In the genomic region with DNA sequence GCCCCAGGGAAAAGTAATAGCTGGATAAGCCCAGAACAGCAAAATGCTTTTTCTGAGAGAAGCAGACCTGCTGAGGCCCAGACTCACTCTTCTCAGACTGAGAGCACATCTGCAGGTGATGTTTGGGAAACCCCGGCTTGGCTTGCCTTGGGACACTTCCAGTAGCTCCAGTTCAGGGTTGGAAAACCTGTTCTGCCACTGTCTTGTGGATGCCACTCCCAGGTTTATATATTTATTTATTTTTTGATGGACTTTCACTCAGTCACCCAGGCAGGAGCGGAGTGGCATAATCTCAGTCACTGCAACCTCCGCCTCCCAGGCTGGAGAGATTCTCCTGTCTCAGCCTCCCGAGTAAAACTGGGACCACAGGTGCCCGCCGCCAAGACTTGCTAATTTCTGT, we compare ENCODE assay signal across 1 cellular context.
TF ChIP-seq lines count a peak whose summit lies in the region.

No MANE protein-coding gene starts in this region.

TF ChIP-seq in HCT116, 20 proteins besides CTCF, POLR2A, EP300 and RAD21 (continued from another document):
- TF ChIP-seq FOSL1 (IDR thresholded peaks at IDR 0.05; ENCODE audit: low read depth) (no peak), EZH2 (IDR thresholded peaks at IDR 0.05) (no peak), ATF3 (IDR thresholded peaks at IDR 0.05) (no peak), ZNF274 (IDR thresholded peaks at IDR 0.05; ENCODE audit: low read depth, low read length) (no peak), SP1 (IDR thresholded peaks at IDR 0.05; ENCODE audit: low read depth) (peak; percentile 56), CBX3 (IDR thresholded peaks at IDR 0.05; ENCODE audit: low read depth) (no peak)
- TF ChIP-seq, protein P1, sequence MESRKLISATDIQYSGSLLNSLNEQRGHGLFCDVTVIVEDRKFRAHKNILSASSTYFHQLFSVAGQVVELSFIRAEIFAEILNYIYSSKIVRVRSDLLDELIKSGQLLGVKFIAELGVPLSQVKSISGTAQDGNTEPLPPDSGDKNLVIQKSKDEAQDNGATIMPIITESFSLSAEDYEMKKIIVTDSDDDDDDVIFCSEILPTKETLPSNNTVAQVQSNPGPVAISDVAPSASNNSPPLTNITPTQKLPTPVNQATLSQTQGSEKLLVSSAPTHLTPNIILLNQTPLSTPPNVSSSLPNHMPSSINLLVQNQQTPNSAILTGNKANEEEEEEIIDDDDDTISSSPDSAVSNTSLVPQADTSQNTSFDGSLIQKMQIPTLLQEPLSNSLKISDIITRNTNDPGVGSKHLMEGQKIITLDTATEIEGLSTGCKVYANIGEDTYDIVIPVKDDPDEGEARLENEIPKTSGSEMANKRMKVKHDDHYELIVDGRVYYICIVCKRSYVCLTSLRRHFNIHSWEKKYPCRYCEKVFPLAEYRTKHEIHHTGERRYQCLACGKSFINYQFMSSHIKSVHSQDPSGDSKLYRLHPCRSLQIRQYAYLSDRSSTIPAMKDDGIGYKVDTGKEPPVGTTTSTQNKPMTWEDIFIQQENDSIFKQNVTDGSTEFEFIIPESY (IDR thresholded peaks at IDR 0.05; ENCODE audit: extremely low read depth, insufficient replicate concordance, low read length): no peak
